Comparison of ENCODE assay signal across 28 cellular contexts in genomic region chr6:147095316-147095715, GRCh38.
"Had no signal": no experiment of that assay in that cellular context is flagged by ENCODE, and none has a peak within 500 bp of the region (broad histone marks: within the 10 kb centered on the region; RNA-seq: fewer than 3 reads in every experiment).

No MANE protein-coding gene starts in this region.

- ATAC-seq: activated naive CD4-positive, alpha-beta T cell treated with anti-CD3 and anti-CD28 coated beads, Interleukin-2, amount 50 U/mL, for 72 hours; activated naive CD8-positive, alpha-beta T cell treated with anti-CD3 and anti-CD28 coated beads, Interleukin-2, amount 50 U/mL, for 24 hours; activated T-cell treated with anti-CD3 and anti-CD28 coated beads, Interleukin-2, amount 50 U/mL, for 4 hours; Panc1 had no signal

- H3K27me3 ChIP-seq: ascending aorta, SJCRH30 had no signal

- DNase-seq: activated CD4-positive, alpha-beta memory T cell treated with anti-CD3 and anti-CD28 coated beads for 36 hours; activated CD4-positive, alpha-beta T cell treated with anti-CD3 and anti-CD28 coated beads, Interleukin-2, amount 10 ng/mL, durations not matched to agents 7 days and 5 days; activated CD4-positive, CD25-positive, alpha-beta regulatory T cell; activated CD8-positive, alpha-beta memory T cell treated with anti-CD3 and anti-CD28 coated beads for 24 hours; activated effector memory CD4-positive, alpha-beta T cell treated with anti-CD3 and anti-CD28 coated beads, Interleukin-2, amount 50 U/mL, for 16 hours; activated naive CD4-positive, alpha-beta T cell treated with Interleukin-2 at 50 U/mL for 16 hours; activated naive CD8-positive, alpha-beta T cell treated with anti-CD3 and anti-CD28 coated beads, Interleukin-2, amount 50 U/mL, for 24 hours; activated T-cell treated with anti-CD3 and anti-CD28 coated beads, Interleukin-2, amount 50 U/mL, for 4 hours; amniotic stem cell; MM.1S; NCI-H1105; NCI-H1436; NCI-H1694 treated with DMSO at 0.1 percent for 48 hours; NCI-H2029 treated with DMSO at 0.1 percent for 48 hours; NCI-H510A treated with DMSO at 0.1 percent for 48 hours; NCI-H69; NK-92 treated with Interleukin-12 subunit alpha and Interleukin-12 subunit beta, amount 100 ng/mL, for 24 hours; OCI-M1; Right ventricle myocardium superior; SJCRH30; SK-N-SH; T-helper 1 cell had no signal

- H3K4me2 ChIP-seq: KMS-11, SK-N-SH had no signal

- H3K4me3 ChIP-seq: ascending aorta, SJCRH30 had no signal

- H3K9ac ChIP-seq: KMS-11, SK-N-SH had no signal

- H3K36me3 ChIP-seq: ascending aorta, SJCRH30 had no signal

- H3K4me1 ChIP-seq: ascending aorta, SJCRH30 had no signal

- H3K27ac ChIP-seq: ascending aorta, KMS-11, RWPE1, SJCRH30, VCaP had no signal

- H3K9me3 ChIP-seq: ascending aorta, SJCRH30, SK-N-SH had no signal
